8 cellular contexts compared by ENCODE assay signal in genomic region chr1:161531986-161532875, GRCh38. TPM values are rescaled to one million over a fixed set of nuclear protein-coding genes. Genes with fewer than 3 reads are reported as not detected.
DNase-seq lines count a peak whose midpoint lies in the region; ATAC-seq lines count a peak whose summit lies in the region.

No MANE protein-coding gene starts in this region.

- H3K9me3 ChIP-seq in adipocyte (ENCODE audit: control insufficient read depth, low read length): no peaks in the 10 kb centered on the region
- no peaks in the 10 kb centered on the region for H3K9me3 ChIP-seq in iPS-18c (ENCODE audit: control insufficient read depth, insufficient read depth, low read length)

- H3K4me1 ChIP-seq in adipocyte (ENCODE audit: control insufficient read depth, insufficient read depth, low read length): peaks cover 18% of the 10 kb centered on the region

- peaks cover 16% of the 10 kb centered on the region for H3K27me3 Mint-ChIP-seq in activated CD4-positive, alpha-beta T cell treated with anti-CD3 and anti-CD28 coated beads, Interleukin-2, amount 10 ng/mL, durations not matched to agents 24 days and 14 days

- H3K9ac ChIP-seq in adipocyte (ENCODE audit: low read length): peak overlapping the region; percentile 63

- H3K4me3 ChIP-seq in adipocyte (ENCODE audit: low read length) (peak overlapping the region; percentile 91), iPS-18c (ENCODE audit: insufficient read depth, low read depth, low read length) (peak overlapping the region; percentile 43)

- no peaks in the 10 kb centered on the region for H3K27me3 ChIP-seq in adipocyte (replicated peaks; ENCODE audit: control insufficient read depth, insufficient read depth, low read length)

- H3K36me3 ChIP-seq in adipocyte (ENCODE audit: control insufficient read depth, insufficient read depth, low read length, severe bottlenecking): no peaks in the 10 kb centered on the region

- H3K9me3 Mint-ChIP-seq in activated CD4-positive, alpha-beta T cell treated with anti-CD3 and anti-CD28 coated beads, Interleukin-2, amount 10 ng/mL, durations not matched to agents 24 days and 14 days: no peaks in the 10 kb centered on the region

- H3K4me3 Mint-ChIP-seq in activated CD4-positive, alpha-beta T cell treated with anti-CD3 and anti-CD28 coated beads, Interleukin-2, amount 10 ng/mL, durations not matched to agents 24 days and 14 days: peak overlapping the region; percentile 20

- intact Hi-C loops in activated CD4-positive, alpha-beta T cell treated with anti-CD3 and anti-CD28 coated beads, Interleukin-2, amount 10 ng/mL, durations not matched to agents 24 days and 14 days (cut with micrococcal nuclease): loop anchor here (1.0 to 10.0 kb wide), 3 partner anchors 8 to 47 kb away; no protein-coding TSS in a partner anchor

- ATAC-seq in GM21619 (IDR thresholded peaks at IDR 0.05; ENCODE audit: unreplicated experiment) (no peak), GM21423 (IDR thresholded peaks at IDR 0.05; ENCODE audit: unreplicated experiment) (no peak)

- DNase-seq in activated CD4-positive, alpha-beta T cell treated with anti-CD3 and anti-CD28 coated beads, Interleukin-2, amount 10 ng/mL, durations not matched to agents 24 days and 14 days: peak; percentile 53
- DNase-seq in activated CD4-positive, alpha-beta T cell treated with anti-CD3 and anti-CD28 coated beads for 4 hours: no peak
- DNase-seq in adipocyte (ENCODE audit: low read depth): peak; percentile 43
- DNase-seq in substantia nigra (lab: John Stamatoyannopoulos, UW): peak in 2 of 49 donors; percentile 7 to 29
- no peak for DNase-seq in LoVo (ENCODE audit: low spot score)

- H3K36me3 Mint-ChIP-seq in activated CD4-positive, alpha-beta T cell treated with anti-CD3 and anti-CD28 coated beads, Interleukin-2, amount 10 ng/mL, durations not matched to agents 24 days and 14 days (ENCODE audit: low read depth): peaks cover 2% of the 10 kb centered on the region

- peak overlapping the region; percentile 74 for H3K27ac ChIP-seq in substantia nigra (ENCODE audit: low read depth, low read length, poor library complexity, severe bottlenecking)

- peaks cover 17% of the 10 kb centered on the region for H3K4me1 Mint-ChIP-seq in activated CD4-positive, alpha-beta T cell treated with anti-CD3 and anti-CD28 coated beads, Interleukin-2, amount 10 ng/mL, durations not matched to agents 24 days and 14 days

- H3K27ac Mint-ChIP-seq in activated CD4-positive, alpha-beta T cell treated with anti-CD3 and anti-CD28 coated beads, Interleukin-2, amount 10 ng/mL, durations not matched to agents 24 days and 14 days: peak overlapping the region; percentile 43

RNA-seq across cellular contexts. Expression of gene HSPA6, which starts 7.9 kb away (rescaled TPM):
- total RNA-seq in activated CD4-positive, alpha-beta T cell treated with anti-CD3 and anti-CD28 coated beads, Interleukin-2, amount 10 ng/mL, durations not matched to agents 24 days and 14 days: 0.91 and 1.2 TPM in 2 replicates

RNA-seq across cellular contexts. Expression of gene FCGR3A, which starts 17.4 kb away (rescaled TPM):
- total RNA-seq in activated CD4-positive, alpha-beta T cell treated with anti-CD3 and anti-CD28 coated beads, Interleukin-2, amount 10 ng/mL, durations not matched to agents 24 days and 14 days: not detected in 2 replicates

RNA-seq across cellular contexts. Expression of gene FCGR2A, which starts 27.0 kb away (rescaled TPM):
- total RNA-seq in activated CD4-positive, alpha-beta T cell treated with anti-CD3 and anti-CD28 coated beads, Interleukin-2, amount 10 ng/mL, durations not matched to agents 24 days and 14 days: not detected in 2 replicates

Comparison
In these comparisons a context has a peak if more than half of its experiments do, and no peak if none do; other contexts are left out.
1. DNase-seq: peak in activated CD4-positive, alpha-beta T cell treated with anti-CD3 and anti-CD28 coated beads, Interleukin-2, amount 10 ng/mL, durations not matched to agents 24 days and 14 days (single experiment) and adipocyte (single experiment); none in activated CD4-positive, alpha-beta T cell treated with anti-CD3 and anti-CD28 coated beads for 4 hours (0 of 2) and LoVo (single experiment).